Comparison of ENCODE assay signal across 34 cellular contexts in genomic region chr1:4728319-4729107, GRCh38.
"Had no signal": no experiment of that assay in that cellular context is flagged by ENCODE, and none has a peak within 500 bp of the region (broad histone marks: within the 10 kb centered on the region; RNA-seq: fewer than 3 reads in every experiment).

No MANE protein-coding gene starts in this region.

- H3K4me3 ChIP-seq: adrenal gland, body of pancreas, colonic mucosa, gastrocnemius medialis, heart left ventricle had no signal

- H3K4me3 Mint-ChIP-seq: activated B cell treated with CpG ODN at 0.5 μM for 24 hours; activated CD8-positive, alpha-beta T cell treated with anti-CD3 and anti-CD28 coated beads for 36 hours; activated naive CD4-positive, alpha-beta T cell treated with anti-CD3 and anti-CD28 coated beads, Interleukin-2, amount 50 U/mL, for 24 hours; activated naive CD8-positive, alpha-beta T cell treated with anti-CD3 and anti-CD28 coated beads for 36 hours; activated naive CD8-positive, alpha-beta T cell treated with anti-CD3 and anti-CD28 coated beads, Interleukin-2, amount 50 U/mL, for 24 hours; activated T-cell treated with anti-CD3 and anti-CD28 coated beads, Interleukin-2, amount 50 U/mL, for 4 hours; activated T-helper 17 cell treated with anti-CD3 and anti-CD28 coated beads, Interleukin-2, amount 50 U/mL, for 72 hours; endodermal cell; T-helper 17 cell; T-helper 2 cell treated with Interferon-gamma antibody and Interleukin-4, amounts not matched to agents 5 μg/mL and 100 μg/mL, for 36 hours had no signal

- H3K27ac Mint-ChIP-seq: activated B cell treated with CpG ODN at 0.5 μM for 24 hours; activated CD8-positive, alpha-beta T cell treated with anti-CD3 and anti-CD28 coated beads for 36 hours; activated naive CD4-positive, alpha-beta T cell treated with anti-CD3 and anti-CD28 coated beads, Interleukin-2, amount 50 U/mL, for 24 hours; activated naive CD8-positive, alpha-beta T cell treated with anti-CD3 and anti-CD28 coated beads for 36 hours; activated naive CD8-positive, alpha-beta T cell treated with anti-CD3 and anti-CD28 coated beads, Interleukin-2, amount 50 U/mL, for 24 hours; activated T-helper 17 cell treated with anti-CD3 and anti-CD28 coated beads, Interleukin-2, amount 50 U/mL, for 72 hours; endodermal cell; T-helper 17 cell; T-helper 2 cell treated with Interferon-gamma antibody and Interleukin-4, amounts not matched to agents 5 μg/mL and 100 μg/mL, for 36 hours had no signal

- H3K36me3 ChIP-seq: adrenal gland, colonic mucosa, gastrocnemius medialis, heart left ventricle, WERI-Rb-1 had no signal

- H3K27me3 ChIP-seq: adrenal gland, body of pancreas, colonic mucosa, foreskin keratinocyte, gastrocnemius medialis had no signal

- H3K36me3 Mint-ChIP-seq: activated naive CD4-positive, alpha-beta T cell treated with anti-CD3 and anti-CD28 coated beads, Interleukin-2, amount 50 U/mL, for 24 hours; activated naive CD8-positive, alpha-beta T cell treated with anti-CD3 and anti-CD28 coated beads for 36 hours had no signal

- ATAC-seq: activated CD4-positive, CD25-positive, alpha-beta regulatory T cell treated with anti-CD3 and anti-CD28 coated beads, Interleukin-2, amount 50 U/mL, for 24 hours; activated CD8-positive, alpha-beta T cell treated with anti-CD3 and anti-CD28 coated beads for 36 hours; activated naive CD8-positive, alpha-beta T cell treated with anti-CD3 and anti-CD28 coated beads, Interleukin-2, amount 50 U/mL, for 24 hours; activated T-cell treated with anti-CD3 and anti-CD28 coated beads, Interleukin-2, amount 50 U/mL, for 4 hours; activated T-helper 17 cell treated with anti-CD3 and anti-CD28 coated beads, Interleukin-2, amount 50 U/mL, for 72 hours; body of pancreas; esophagus mucosa; foreskin keratinocyte; gastrocnemius medialis; heart left ventricle; T-helper 17 cell had no signal

- H3K4me1 Mint-ChIP-seq: activated B cell treated with CpG ODN at 0.5 μM for 24 hours; activated naive CD4-positive, alpha-beta T cell treated with anti-CD3 and anti-CD28 coated beads, Interleukin-2, amount 50 U/mL, for 24 hours; activated naive CD8-positive, alpha-beta T cell treated with anti-CD3 and anti-CD28 coated beads for 36 hours; activated naive CD8-positive, alpha-beta T cell treated with anti-CD3 and anti-CD28 coated beads, Interleukin-2, amount 50 U/mL, for 24 hours; activated T-helper 17 cell treated with anti-CD3 and anti-CD28 coated beads, Interleukin-2, amount 50 U/mL, for 72 hours had no signal

- H3K27me3 Mint-ChIP-seq: activated B cell treated with CpG ODN at 0.5 μM for 24 hours; activated CD8-positive, alpha-beta T cell treated with anti-CD3 and anti-CD28 coated beads for 36 hours; activated naive CD4-positive, alpha-beta T cell treated with anti-CD3 and anti-CD28 coated beads, Interleukin-2, amount 50 U/mL, for 24 hours; activated naive CD8-positive, alpha-beta T cell treated with anti-CD3 and anti-CD28 coated beads for 36 hours; activated naive CD8-positive, alpha-beta T cell treated with anti-CD3 and anti-CD28 coated beads, Interleukin-2, amount 50 U/mL, for 24 hours had no signal

- H3K4me1 ChIP-seq: adrenal gland, body of pancreas, colonic mucosa, foreskin keratinocyte, gastrocnemius medialis, heart left ventricle had no signal

- H3K9me3 ChIP-seq: adrenal gland, body of pancreas, colonic mucosa, gastrocnemius medialis, heart left ventricle had no signal

- DNase-seq: activated B cell treated with CpG ODN at 0.5 μM for 24 hours; activated CD4-positive, alpha-beta T cell treated with anti-CD3 and anti-CD28 coated beads for 48 hours; activated CD4-positive, alpha-beta T cell treated with anti-CD3 and anti-CD28 coated beads, Interleukin-2, amount 50 U/mL, for 1 hour; activated CD4-positive, alpha-beta T cell treated with anti-CD3 and anti-CD28 coated beads, Interleukin-2, amount 50 U/mL, for 48 hours; activated CD8-positive, alpha-beta memory T cell treated with anti-CD3 and anti-CD28 coated beads for 24 hours; activated CD8-positive, alpha-beta T cell treated with anti-CD3 and anti-CD28 coated beads for 36 hours; activated effector memory CD4-positive, alpha-beta T cell treated with Interleukin-2 at 50 U/mL for 16 hours; activated gamma-delta T cell treated with Interleukin-2 at 50 U/mL for 16 hours; activated naive CD4-positive, alpha-beta T cell treated with Interleukin-2 at 50 U/mL for 16 hours; activated naive CD8-positive, alpha-beta T cell treated with anti-CD3 and anti-CD28 coated beads for 36 hours; activated naive CD8-positive, alpha-beta T cell treated with anti-CD3 and anti-CD28 coated beads, Interleukin-2, amount 50 U/mL, for 24 hours; activated T-cell treated with anti-CD3 and anti-CD28 coated beads, Interleukin-2, amount 50 U/mL, for 4 hours; adrenal gland; amygdala; aorta; body of pancreas; central memory CD4-positive, alpha-beta T cell; cerebellar nuclear complex; colonic mucosa; effector memory CD4-positive, alpha-beta T cell; endodermal cell; foreskin keratinocyte; gastrocnemius medialis; glutamatergic neuron; T-helper 1 cell; T-helper 17 cell; T1000; WERI-Rb-1 had no signal

- H3K9me3 Mint-ChIP-seq: activated B cell treated with CpG ODN at 0.5 μM for 24 hours; activated CD8-positive, alpha-beta T cell treated with anti-CD3 and anti-CD28 coated beads for 36 hours; activated naive CD4-positive, alpha-beta T cell treated with anti-CD3 and anti-CD28 coated beads, Interleukin-2, amount 50 U/mL, for 24 hours; activated naive CD8-positive, alpha-beta T cell treated with anti-CD3 and anti-CD28 coated beads for 36 hours; activated naive CD8-positive, alpha-beta T cell treated with anti-CD3 and anti-CD28 coated beads, Interleukin-2, amount 50 U/mL, for 24 hours; activated T-cell treated with anti-CD3 and anti-CD28 coated beads, Interleukin-2, amount 50 U/mL, for 4 hours; activated T-helper 17 cell treated with anti-CD3 and anti-CD28 coated beads, Interleukin-2, amount 50 U/mL, for 72 hours; endodermal cell; T-helper 2 cell treated with Interferon-gamma antibody and Interleukin-4, amounts not matched to agents 5 μg/mL and 100 μg/mL, for 36 hours had no signal

- H3K27ac ChIP-seq: adrenal gland, body of pancreas, colonic mucosa, foreskin keratinocyte, gastrocnemius medialis, heart left ventricle, WERI-Rb-1 had no signal
